Comparison of ENCODE assay signal across 1 cellular context in genomic region chr5:59838067-59838466, GRCh38.
TF ChIP-seq lines count a peak whose summit lies in the region.

No MANE protein-coding gene starts in this region.

TF ChIP-seq in GM23338, 12 proteins besides CTCF, POLR2A, EP300 and RAD21 (continued from another document):
- TF ChIP-seq ZNF462 (CRISPR knock-in tag; IDR thresholded peaks at IDR 0.05) (no peak), CREB1 (CRISPR knock-in tag; IDR thresholded peaks at IDR 0.05; ENCODE audit: low read depth) (no peak), NANOG (IDR thresholded peaks at IDR 0.05; ENCODE audit: borderline replicate concordance) (no peak), ETS1 (IDR thresholded peaks at IDR 0.05) (no peak), REST (IDR thresholded peaks at IDR 0.05; ENCODE audit: unreplicated experiment) (no peak)
